In the genomic region with DNA sequence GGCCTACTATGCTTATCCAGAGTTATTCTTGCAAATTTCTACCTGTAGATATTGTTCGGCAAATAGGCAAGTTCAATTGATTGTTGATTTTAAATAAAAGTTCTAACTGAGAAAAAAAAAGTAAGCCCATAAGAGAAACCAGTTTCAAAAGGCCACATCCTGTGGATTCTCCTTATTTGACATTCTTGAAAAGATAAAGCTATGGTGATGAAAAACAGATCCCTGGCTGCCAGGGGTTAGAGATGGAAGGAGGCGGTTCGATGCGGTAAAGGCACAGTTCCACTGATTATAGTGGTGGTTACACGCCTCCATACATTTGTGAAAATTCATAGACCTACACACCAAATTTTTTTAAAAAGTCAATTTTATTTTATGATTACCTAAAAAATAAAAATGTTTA, we compare ENCODE assay signal across 32 cellular contexts.
DNase-seq lines count a peak whose midpoint lies in the region; ATAC-seq and TF ChIP-seq lines count a peak whose summit lies in the region.
"Had no signal": no experiment of that assay in that cellular context is flagged by ENCODE, and none has a peak within 500 bp of the region (broad histone marks: within the 10 kb centered on the region; RNA-seq: fewer than 3 reads in every experiment).

No MANE protein-coding gene starts in this region.

- DNase-seq in cardiac muscle cell (ENCODE audit: low read depth in 1 of 2, low spot score in 1 of 2) (peak; percentile 51 to 60), Right ventricle myocardium inferior (ENCODE audit: missing footprints) (no peak), chondrocyte (ENCODE audit: low spot score) (no peak), uterus (no peak), AG20443 (ENCODE audit: low spot score) (no peak)
- DNase-seq in activated CD4-positive, CD25-positive, alpha-beta regulatory T cell (lab: John Stamatoyannopoulos, UW): no peak
- DNase-seq in NK-92 treated with Interleukin-12 subunit alpha and Interleukin-12 subunit beta, amount 100 ng/mL, for 24 hours (lab: John Stamatoyannopoulos, UW): no peak
- DNase-seq: 8988T; activated CD4-positive, alpha-beta T cell treated with anti-CD3 and anti-CD28 coated beads for 48 hours; activated CD8-positive, alpha-beta memory T cell treated with anti-CD3 and anti-CD28 coated beads, Interleukin-2, amount 10 ng/mL, durations not matched to agents 7 days and 5 days; activated T-cell treated with anti-CD3 and anti-CD28 coated beads, Interleukin-2, amount 50 U/mL, for 72 hours; aorta; DND-41; dorsolateral prefrontal cortex; heart left ventricle; KBM-7; MG63; midbrain; NCI-H1417 treated with DMSO at 0.1 percent for 48 hours; NCI-H2107; NCI-H446 treated with DMSO at 0.1 percent for 48 hours; OCI-M1; ovary; SIG-M5; stimulated activated naive CD4-positive, alpha-beta T cell treated with Interleukin-2 at 50 U/mL for 16 hours; testis had no signal

- H3K27ac ChIP-seq in cardiac muscle cell (no peak overlapping the region), mesodermal cell (ENCODE audit: low read depth, low read length, severe bottlenecking) (peak overlapping the region; percentile 96), uterus (peak overlapping the region; percentile 70 to 72)
- H3K27ac ChIP-seq: dorsolateral prefrontal cortex, ovary, testis had no signal

- TF ChIP-seq CTCF in cardiac muscle cell (IDR thresholded peaks at IDR 0.05; ENCODE audit: low read depth, low read length) (no peak), chondrocyte (IDR thresholded peaks at IDR 0.05) (no peak), uterus (IDR thresholded peaks at IDR 0.05) (no peak)

- H3K4me1 ChIP-seq in cardiac muscle cell (ENCODE audit: low read depth): peaks cover 62% of the 10 kb centered on the region
- peaks cover 80% of the 10 kb centered on the region for H3K4me1 ChIP-seq in mesodermal cell (ENCODE audit: control insufficient read depth, insufficient read depth, low read length, poor library complexity, severe bottlenecking)
- H3K4me1 ChIP-seq in uterus: peaks cover 3% of the 10 kb centered on the region in 2 donors

- H3K36me3 Mint-ChIP-seq in chondrocyte (ENCODE audit: low read depth): no peaks in the 10 kb centered on the region
- H3K36me3 Mint-ChIP-seq: activated CD8-positive, alpha-beta memory T cell treated with anti-CD3 and anti-CD28 coated beads, Interleukin-2, amount 10 ng/mL, durations not matched to agents 7 days and 5 days; activated naive CD4-positive, alpha-beta T cell treated with anti-CD3 and anti-CD28 coated beads, Interleukin-2, amount 50 U/mL, for 72 hours; natural killer cell treated with Interleukin-12 subunit alpha and Interleukin-12 subunit beta and Interleukin-15 and Interleukin-18, amount 100 ng/mL, for 72 hours had no signal

- H3K27me3 Mint-ChIP-seq in chondrocyte (ENCODE audit: low read depth): no peaks in the 10 kb centered on the region
- H3K27me3 Mint-ChIP-seq: central memory CD8-positive, alpha-beta T cell had no signal

- no peaks in the 10 kb centered on the region for H3K9me3 ChIP-seq in cardiac muscle cell (ENCODE audit: low read depth)
- no peaks in the 10 kb centered on the region for H3K9me3 ChIP-seq in mesodermal cell (ENCODE audit: control insufficient read depth, low read length)
- no peaks in the 10 kb centered on the region for H3K9me3 ChIP-seq in uterus
- H3K9me3 ChIP-seq: heart left ventricle, MG63, ovary, testis had no signal

- WGBS in mesodermal cell (ENCODE audit: insufficient coverage in 2 of 2), 2 experiments: no CpG with 5 or more reads among the region's 5 CpGs

- no peak for TF ChIP-seq POLR2A in uterus (IDR thresholded peaks at IDR 0.05)

- H3K27me3 ChIP-seq in cardiac muscle cell (peaks cover 13% of the 10 kb centered on the region), uterus (no peaks in the 10 kb centered on the region)
- H3K27me3 ChIP-seq: dorsolateral prefrontal cortex, MG63, ovary, testis had no signal

- ATAC-seq in Right ventricle myocardium inferior: no peak
- ATAC-seq: activated CD8-positive, alpha-beta memory T cell treated with anti-CD3 and anti-CD28 coated beads, Interleukin-2, amount 10 ng/mL, durations not matched to agents 7 days and 5 days; activated naive CD4-positive, alpha-beta T cell treated with anti-CD3 and anti-CD28 coated beads, Interleukin-2, amount 50 U/mL, for 72 hours; activated T-cell treated with anti-CD3 and anti-CD28 coated beads, Interleukin-2, amount 50 U/mL, for 72 hours; heart left ventricle; left lobe of liver; natural killer cell treated with Interleukin-12 subunit alpha and Interleukin-12 subunit beta and Interleukin-15 and Interleukin-18, amount 100 ng/mL, for 72 hours had no signal

- peak overlapping the region; percentile 89 for H3K27ac Mint-ChIP-seq in chondrocyte (ENCODE audit: unreplicated experiment)
- H3K27ac Mint-ChIP-seq: activated CD8-positive, alpha-beta memory T cell treated with anti-CD3 and anti-CD28 coated beads, Interleukin-2, amount 10 ng/mL, durations not matched to agents 7 days and 5 days; activated naive CD4-positive, alpha-beta T cell treated with anti-CD3 and anti-CD28 coated beads, Interleukin-2, amount 50 U/mL, for 72 hours; activated T-cell treated with anti-CD3 and anti-CD28 coated beads, Interleukin-2, amount 50 U/mL, for 72 hours; natural killer cell treated with Interleukin-12 subunit alpha and Interleukin-12 subunit beta and Interleukin-15 and Interleukin-18, amount 100 ng/mL, for 72 hours; T-helper 1 cell treated with Interleukin-12 subunit alpha and Interleukin-12 subunit beta and Interleukin-4 antibody, amounts not matched to agents 30 μg/mL and 1 μg/mL, for 36 hours had no signal

- intact Hi-C loops in Right ventricle myocardium inferior (cut with DNase I): no loop called here
- intact Hi-C loops in uterus (cut with DNase I; ENCODE audit: low total_unique reads): no loop called here

- no peak overlapping the region for H3K4me3 Mint-ChIP-seq in chondrocyte (ENCODE audit: unreplicated experiment)
- H3K4me3 Mint-ChIP-seq: activated CD8-positive, alpha-beta memory T cell treated with anti-CD3 and anti-CD28 coated beads, Interleukin-2, amount 10 ng/mL, durations not matched to agents 7 days and 5 days; activated T-cell treated with anti-CD3 and anti-CD28 coated beads, Interleukin-2, amount 50 U/mL, for 72 hours; central memory CD8-positive, alpha-beta T cell; natural killer cell treated with Interleukin-12 subunit alpha and Interleukin-12 subunit beta and Interleukin-15 and Interleukin-18, amount 100 ng/mL, for 72 hours; T-helper 1 cell treated with Interleukin-12 subunit alpha and Interleukin-12 subunit beta and Interleukin-4 antibody, amounts not matched to agents 30 μg/mL and 1 μg/mL, for 36 hours had no signal

- H3K9me3 Mint-ChIP-seq in chondrocyte (ENCODE audit: low read depth): no peaks in the 10 kb centered on the region
- H3K9me3 Mint-ChIP-seq: activated naive CD4-positive, alpha-beta T cell treated with anti-CD3 and anti-CD28 coated beads, Interleukin-2, amount 50 U/mL, for 72 hours; activated T-cell treated with anti-CD3 and anti-CD28 coated beads, Interleukin-2, amount 50 U/mL, for 72 hours; central memory CD8-positive, alpha-beta T cell; natural killer cell treated with Interleukin-12 subunit alpha and Interleukin-12 subunit beta and Interleukin-15 and Interleukin-18, amount 100 ng/mL, for 72 hours; T-helper 1 cell treated with Interleukin-12 subunit alpha and Interleukin-12 subunit beta and Interleukin-4 antibody, amounts not matched to agents 30 μg/mL and 1 μg/mL, for 36 hours had no signal

- H3K36me3 ChIP-seq in cardiac muscle cell: no peaks in the 10 kb centered on the region
- H3K36me3 ChIP-seq in mesodermal cell (ENCODE audit: control insufficient read depth, insufficient read depth, low read length): no peaks in the 10 kb centered on the region
- no peaks in the 10 kb centered on the region for H3K36me3 ChIP-seq in uterus
- H3K36me3 ChIP-seq: heart left ventricle, MG63, ovary had no signal

- peaks cover 95% of the 10 kb centered on the region for H3K4me1 Mint-ChIP-seq in chondrocyte (ENCODE audit: low read depth)
- H3K4me1 Mint-ChIP-seq: activated CD8-positive, alpha-beta memory T cell treated with anti-CD3 and anti-CD28 coated beads, Interleukin-2, amount 10 ng/mL, durations not matched to agents 7 days and 5 days had no signal

- H3K4me3 ChIP-seq in cardiac muscle cell (no peak overlapping the region), mesodermal cell (ENCODE audit: extremely low read depth, insufficient read depth, low read length, poor library complexity, severe bottlenecking) (no peak overlapping the region), uterus (no peak overlapping the region)
- H3K4me3 ChIP-seq: dorsolateral prefrontal cortex, heart left ventricle, MG63, ovary, testis had no signal

Comparison
In these comparisons a context has a peak if more than half of its experiments do, and no peak if none do; other contexts are left out.
1. DNase-seq: peak in cardiac muscle cell (2 of 2); none in Right ventricle myocardium inferior (single experiment), chondrocyte (single experiment), uterus (0 of 2), activated CD4-positive, CD25-positive, alpha-beta regulatory T cell (0 of 4), NK-92 treated with Interleukin-12 subunit alpha and Interleukin-12 subunit beta, amount 100 ng/mL, for 24 hours (single experiment) and AG20443 (single experiment).